In genomic region chr4:38694330-38694729, GRCh38 we compare ENCODE assay signal across 16 cellular contexts. TPM values are rescaled to one million over a fixed set of nuclear protein-coding genes. Genes with fewer than 3 reads are reported as not detected.
A peak's percentile ranks its signal among the peaks of the same experiment; 100 is the strongest.
DNase-seq lines count a peak whose midpoint lies in the region; ATAC-seq and TF ChIP-seq lines count a peak whose summit lies in the region.
"Had no signal": no experiment of that assay in that cellular context is flagged by ENCODE, and none has a peak within 500 bp of the region (broad histone marks: within the 10 kb centered on the region; RNA-seq: fewer than 3 reads in every experiment).

No MANE protein-coding gene starts in this region.

- no peak overlapping the region for H3K27ac ChIP-seq in CD4-positive, alpha-beta T cell (ENCODE audit: low read depth, low read length)
- H3K27ac ChIP-seq: SJCRH30 had no signal

- H3K36me3 Mint-ChIP-seq in CD4-positive, alpha-beta T cell (ENCODE audit: low read depth), result peaks cover 100% of the 10 kb centered on the region
- peaks cover 65% of the 10 kb centered on the region for H3K36me3 Mint-ChIP-seq in Calu3 (ENCODE audit: insufficient read depth, unreplicated experiment)
- peaks cover 91% of the 10 kb centered on the region for H3K36me3 Mint-ChIP-seq in dendritic cell treated with granulocyte-macrophage colony-stimulating factor and Interleukin-4, amounts not matched to agents 40 ng/mL and 50 ng/mL, for 4 days (ENCODE audit: low read depth)
- peaks cover 86% of the 10 kb centered on the region for H3K36me3 Mint-ChIP-seq in osteocyte (ENCODE audit: unreplicated experiment)

- intact Hi-C loops in CD4-positive, alpha-beta T cell (cut with DNase I, micrococcal nuclease), result no loop called here
- intact Hi-C loops in Calu3 (cut with micrococcal nuclease; ENCODE audit: unreplicated experiment), result no loop called here
- intact Hi-C loops in dendritic cell treated with granulocyte-macrophage colony-stimulating factor and Interleukin-4, amounts not matched to agents 40 ng/mL and 50 ng/mL, for 4 days (cut with micrococcal nuclease), result no loop called here

- peak overlapping the region; percentile 21 for H3K27ac Mint-ChIP-seq in CD4-positive, alpha-beta T cell
- peak overlapping the region; percentile 72 for H3K27ac Mint-ChIP-seq in Calu3 (ENCODE audit: unreplicated experiment)
- peak overlapping the region; percentile 68 for H3K27ac Mint-ChIP-seq in dendritic cell treated with granulocyte-macrophage colony-stimulating factor and Interleukin-4, amounts not matched to agents 40 ng/mL and 50 ng/mL, for 4 days
- peak overlapping the region; percentile 20 for H3K27ac Mint-ChIP-seq in osteocyte (ENCODE audit: unreplicated experiment)

- H3K4me3 Mint-ChIP-seq in CD4-positive, alpha-beta T cell, result no peak overlapping the region
- no peak overlapping the region for H3K4me3 Mint-ChIP-seq in Calu3 (ENCODE audit: low read depth, unreplicated experiment)
- H3K4me3 Mint-ChIP-seq in dendritic cell treated with granulocyte-macrophage colony-stimulating factor and Interleukin-4, amounts not matched to agents 40 ng/mL and 50 ng/mL, for 4 days, result no peak overlapping the region
- no peak overlapping the region for H3K4me3 Mint-ChIP-seq in osteocyte (ENCODE audit: unreplicated experiment)

- no peaks in the 10 kb centered on the region for H3K27me3 ChIP-seq in CD4-positive, alpha-beta T cell (ENCODE audit: control insufficient read depth, insufficient read depth, low read length)
- H3K27me3 ChIP-seq: SJCRH30 had no signal

- POLR2A ChIA-PET in CD4-positive, alpha-beta T cell (lab: Charles Lee), result interaction anchor here (1.7 kb wide), 1 partner anchor 10 kb away, joined by 4 read pairs; no protein-coding TSS in a partner anchor

- no peaks in the 10 kb centered on the region for H3K27me3 Mint-ChIP-seq in CD4-positive, alpha-beta T cell
- H3K27me3 Mint-ChIP-seq in Calu3 (ENCODE audit: unreplicated experiment), result no peaks in the 10 kb centered on the region
- H3K27me3 Mint-ChIP-seq in dendritic cell treated with granulocyte-macrophage colony-stimulating factor and Interleukin-4, amounts not matched to agents 40 ng/mL and 50 ng/mL, for 4 days, result no peaks in the 10 kb centered on the region
- H3K27me3 Mint-ChIP-seq in osteocyte (ENCODE audit: unreplicated experiment), result no peaks in the 10 kb centered on the region

- no TSS peak for BruUV-seq in Calu3 (replicated peaks; lab: Mats Ljungman, UMichigan)

- no peak for DNase-seq in CD4-positive, alpha-beta T cell
- DNase-seq in Calu3 (no peak), osteocyte (ENCODE audit: extremely low spot score, unreplicated experiment) (no peak), cerebellum (ENCODE audit: low spot score) (no peak), GM03348 (ENCODE audit: low spot score) (no peak)
- DNase-seq: DND-41, NCI-H1436 treated with DMSO at 0.1 percent for 48 hours, NCI-H2081, NCI-H510A, NCI-H774, PC-3, SJCRH30 had no signal

- TF ChIP-seq CTCF in CD4-positive, alpha-beta T cell (IDR thresholded peaks at IDR 0.05), result no peak
- TF ChIP-seq CTCF in Calu3 (IDR thresholded peaks at IDR 0.05; ENCODE audit: unreplicated experiment), result no peak
- TF ChIP-seq CTCF in osteocyte (IDR thresholded peaks at IDR 0.05), result no peak

- peaks cover 31% of the 10 kb centered on the region for H3K4me1 Mint-ChIP-seq in CD4-positive, alpha-beta T cell (ENCODE audit: low read depth)
- H3K4me1 Mint-ChIP-seq in Calu3 (ENCODE audit: low read depth, unreplicated experiment), result peaks cover 19% of the 10 kb centered on the region
- H3K4me1 Mint-ChIP-seq in dendritic cell treated with granulocyte-macrophage colony-stimulating factor and Interleukin-4, amounts not matched to agents 40 ng/mL and 50 ng/mL, for 4 days (ENCODE audit: low read depth), result peaks cover 39% of the 10 kb centered on the region
- H3K4me1 Mint-ChIP-seq in osteocyte (ENCODE audit: unreplicated experiment), result peaks cover 7% of the 10 kb centered on the region

- H3K9me3 ChIP-seq in CD4-positive, alpha-beta T cell (ENCODE audit: control insufficient read depth, low read length), result no peaks in the 10 kb centered on the region
- H3K9me3 ChIP-seq: HAP-1, SJCRH30 had no signal

- no peak for ATAC-seq in CD4-positive, alpha-beta T cell (ENCODE audit: poor library complexity)
- no peak for ATAC-seq in GM18498 (IDR thresholded peaks at IDR 0.05; ENCODE audit: unreplicated experiment)
- ATAC-seq: GM12878, PC-3 had no signal

- no peaks in the 10 kb centered on the region for H3K9me3 Mint-ChIP-seq in CD4-positive, alpha-beta T cell
- no peaks in the 10 kb centered on the region for H3K9me3 Mint-ChIP-seq in Calu3 (ENCODE audit: low read depth, unreplicated experiment)
- H3K9me3 Mint-ChIP-seq in dendritic cell treated with granulocyte-macrophage colony-stimulating factor and Interleukin-4, amounts not matched to agents 40 ng/mL and 50 ng/mL, for 4 days, result no peaks in the 10 kb centered on the region
- no peaks in the 10 kb centered on the region for H3K9me3 Mint-ChIP-seq in osteocyte (ENCODE audit: unreplicated experiment)

- CTCF ChIA-PET in CD4-positive, alpha-beta T cell (lab: Charles Lee), result interaction anchor here (1.4 to 2.1 kb wide), 3 partner anchors 374 to 514 kb away, joined by 3 to 6 read pairs (median 5); no protein-coding TSS in a partner anchor
- CTCF ChIA-PET in Calu3 (lab: Charles Lee), result no interaction called here

RNA-seq across cellular contexts. Expression of gene KLF3, which starts 30.3 kb away (rescaled TPM):
- 100 to 1,000 TPM; 203 to 204 TPM for total RNA-seq in CD4-positive, alpha-beta T cell
- total RNA-seq in Calu3 (2022) (49.9 and 56.6 TPM in 2 replicates), osteocyte (42.4 and 43.7 TPM in 2 replicates), cerebellum (24.8 TPM)

Comparison
In these comparisons a context has a peak if more than half of its experiments do, and no peak if none do; other contexts are left out.
1. H3K27ac Mint-ChIP-seq: peak in every context shown above with its lines; median percentile 72 in Calu3; 68 in dendritic cell treated with granulocyte-macrophage colony-stimulating factor and Interleukin-4, amounts not matched to agents 40 ng/mL and 50 ng/mL, for 4 days; 21 in CD4-positive, alpha-beta T cell; 20 in osteocyte.